ENCODE assay signal across 26 cellular contexts in the genomic region with DNA sequence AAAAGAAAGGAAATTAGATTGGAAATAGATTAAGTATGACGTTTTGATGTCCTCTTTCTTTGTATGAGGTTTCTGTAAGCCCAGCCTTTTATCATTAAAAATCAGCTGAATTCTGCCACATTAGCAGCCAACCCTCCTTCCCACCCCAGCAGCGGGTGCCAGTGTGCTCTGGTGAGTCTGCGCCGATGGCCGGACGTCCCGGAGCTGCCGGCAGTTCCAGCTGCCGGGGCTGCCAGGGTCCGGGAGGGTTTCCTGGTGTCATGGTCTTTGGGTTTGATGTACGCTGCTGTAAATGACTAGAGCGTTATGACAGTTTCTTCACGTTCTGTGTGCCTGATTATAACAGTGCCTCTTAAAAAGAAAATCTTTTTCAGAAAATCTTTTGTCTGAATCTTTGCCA. TPM values are rescaled to one million over a fixed set of nuclear protein-coding genes. Genes with fewer than 3 reads are reported as not detected.
A peak's percentile ranks its signal among the peaks of the same experiment; 100 is the strongest.
DNase-seq lines count a peak whose midpoint lies in the region; ATAC-seq, FAIRE-seq and TF ChIP-seq lines count a peak whose summit lies in the region.
"Had no signal": no experiment of that assay in that cellular context is flagged by ENCODE, and none has a peak within 500 bp of the region (broad histone marks: within the 10 kb centered on the region; RNA-seq: fewer than 3 reads in every experiment).

No MANE protein-coding gene starts in this region.

- H3K79me2 ChIP-seq in K562 (ENCODE audit: control insufficient read depth, insufficient read depth, low read length): no peaks in the 10 kb centered on the region

- H3K27ac ChIP-seq in K562 (ENCODE audit: extremely low read depth, low read depth, low read length) (no peak overlapping the region), spleen (no peak overlapping the region), left ventricle myocardium inferior (replicated peaks) (no peak overlapping the region)
- H3K27ac ChIP-seq: 22Rv1, BLaER1, C4-2B, GM23248 had no signal

- CTCF ChIA-PET in activated CD8-positive, alpha-beta memory T cell treated with anti-CD3 and anti-CD28 coated beads, Interleukin-2, amount 10 ng/mL, durations not matched to agents 7 days and 5 days (lab: Charles Lee): interaction anchor here (1.4 kb wide), 1 partner anchor 14 kb away, joined by 3 read pairs; no protein-coding TSS in a partner anchor
- CTCF ChIA-PET in K562 (lab: Yijun Ruan, JAX; ENCODE audit: low intra/inter-chr PET ratio): no interaction called here

- TF ChIP-seq CTCF in K562 (IDR thresholded peaks at IDR 0.05 in 2 of 3, conservative IDR thresholded peaks at IDR 0.05 in 1 of 3; ENCODE audit: insufficient read depth in 2 of 3, low read depth in 1 of 3, low read length in 3 of 3): no peak
- TF ChIP-seq CTCF in spleen (IDR thresholded peaks at IDR 0.05 in 8 of 11, conservative IDR thresholded peaks at IDR 0.05 in 3 of 11): no peak
- no peak for TF ChIP-seq CTCF in left ventricle myocardium inferior (IDR thresholded peaks at IDR 0.05; ENCODE audit: borderline replicate concordance)

- no peaks in the 10 kb centered on the region for H4K20me1 ChIP-seq in K562 (replicated peaks; ENCODE audit: control insufficient read depth, insufficient read depth, low read length)

- H2AFZ ChIP-seq in K562 (ENCODE audit: low read depth, low read length): no peak overlapping the region
- H2AFZ ChIP-seq: GM23248 had no signal

- no peak for ATAC-seq in activated CD8-positive, alpha-beta memory T cell treated with anti-CD3 and anti-CD28 coated beads, Interleukin-2, amount 10 ng/mL, durations not matched to agents 7 days and 5 days
- ATAC-seq in K562: no peak
- ATAC-seq: CD8-positive, alpha-beta T cell; GM12878 had no signal

- H3K9ac ChIP-seq in K562 (ENCODE audit: insufficient read depth in 1 of 2, low read depth in 2 of 2, low read length in 2 of 2): no peak overlapping the region
- H3K9ac ChIP-seq: BLaER1, GM23248 had no signal

- H3K9me3 Mint-ChIP-seq in activated CD8-positive, alpha-beta memory T cell treated with anti-CD3 and anti-CD28 coated beads, Interleukin-2, amount 10 ng/mL, durations not matched to agents 7 days and 5 days (ENCODE audit: low read depth): no peaks in the 10 kb centered on the region
- H3K9me3 Mint-ChIP-seq: CD4-positive, CD25-positive, alpha-beta regulatory T cell; CD8-positive, alpha-beta T cell had no signal

- H3K9me1 ChIP-seq in K562 (ENCODE audit: control insufficient read depth, insufficient read depth, low read length): no peaks in the 10 kb centered on the region

- POLR2A ChIA-PET in K562 (lab: Yijun Ruan, JAX): no interaction called here

- peaks cover 0 to 9% of the 10 kb centered on the region in 2 experiments; a peak in 2 of 5 replicates for H3K4me1 ChIP-seq in K562 (replicated peaks in 1 of 2; ENCODE audit: control insufficient read depth in 2 of 2, insufficient read depth in 2 of 2, low read length in 2 of 2)
- no peaks in the 10 kb centered on the region for H3K4me1 ChIP-seq in spleen
- H3K4me1 ChIP-seq in left ventricle myocardium inferior: peaks cover 18% of the 10 kb centered on the region
- H3K4me1 ChIP-seq: BLaER1 had no signal

- no peaks in the 10 kb centered on the region for H3K27me3 ChIP-seq in K562 (ENCODE audit: control insufficient read depth in 2 of 2, insufficient read depth in 2 of 2, low read length in 2 of 2)
- no peaks in the 10 kb centered on the region for H3K27me3 ChIP-seq in spleen (replicated peaks in 1 of 7)
- no peaks in the 10 kb centered on the region for H3K27me3 ChIP-seq in left ventricle myocardium inferior (ENCODE audit: low read depth)
- H3K27me3 ChIP-seq: BLaER1 had no signal

- TF ChIP-seq POLR2A in K562 (conservative IDR thresholded peaks at IDR 0.05) (no peak), spleen (IDR thresholded peaks at IDR 0.05) (no peak)

- H3K36me3 ChIP-seq in K562 (ENCODE audit: control insufficient read depth, insufficient read depth, low read length): peaks cover 69% of the 10 kb centered on the region
- H3K36me3 ChIP-seq in spleen: peaks cover 5 to 100% (median 78%) of the 10 kb centered on the region in 6 donors
- peaks cover 80% of the 10 kb centered on the region for H3K36me3 ChIP-seq in left ventricle myocardium inferior

- H3K4me3 ChIP-seq in K562 (no peak overlapping the region), spleen (no peak overlapping the region), left ventricle myocardium inferior (no peak overlapping the region)
- H3K4me3 ChIP-seq: BLaER1, GM12878, GM23248 had no signal

- WGBS in K562 (ENCODE audit: insufficient coverage, low coverage, missing lambda C conversion rate): 90% methylated on average over 11 of the region's 13 CpGs
- 91 to 95% (median 93%) methylated on average over 13 of the region's 13 CpGs for WGBS in spleen, 5 donors

- no peak overlapping the region for H3K4me3 Mint-ChIP-seq in activated CD8-positive, alpha-beta memory T cell treated with anti-CD3 and anti-CD28 coated beads, Interleukin-2, amount 10 ng/mL, durations not matched to agents 7 days and 5 days
- H3K4me3 Mint-ChIP-seq: B cell; CD4-positive, CD25-positive, alpha-beta regulatory T cell; CD8-positive, alpha-beta T cell had no signal

- TF ChIP-seq EP300 in K562 (IDR thresholded peaks at IDR 0.05; ENCODE audit: low read length): no peak

- DNase-seq in activated CD8-positive, alpha-beta memory T cell treated with anti-CD3 and anti-CD28 coated beads, Interleukin-2, amount 50 U/mL, for 48 hours: peak; percentile 30
- no peak for DNase-seq in activated CD8-positive, alpha-beta memory T cell treated with anti-CD3 and anti-CD28 coated beads, Interleukin-2, amount 10 ng/mL, durations not matched to agents 7 days and 5 days
- peak; percentile 42 for DNase-seq in activated effector memory CD4-positive, alpha-beta T cell treated with anti-CD3 and anti-CD28 coated beads, Interleukin-2, amount 50 U/mL, for 16 hours
- DNase-seq in activated effector memory CD4-positive, alpha-beta T cell treated with Interleukin-2 at 50 U/mL for 16 hours: no peak
- DNase-seq in K562 (ENCODE audit: extremely low read depth in 1 of 4, low spot score in 3 of 4): no peak
- peak; percentile 47 for DNase-seq in spleen
- no peak for DNase-seq in left ventricle myocardium inferior
- no peak for DNase-seq in posterior vena cava (ENCODE audit: low spot score)
- DNase-seq: CD4-positive, CD25-positive, alpha-beta regulatory T cell; CD8-positive, alpha-beta T cell; DMS 273 treated with DMSO at 0.1 percent for 48 hours; DMS79; EL; GDM1; GM23248; H7; HCEC 1CT had no signal

- intact Hi-C loops in K562 (cut with micrococcal nuclease): no loop called here
- intact Hi-C loops in spleen (cut with DNase I; ENCODE audit: low total_unique reads): no loop called here
- intact Hi-C loops in left ventricle myocardium inferior (cut with micrococcal nuclease): no loop called here
- intact Hi-C loops in posterior vena cava (cut with DNase I): no loop called here

- H3K27me3 Mint-ChIP-seq in activated CD8-positive, alpha-beta memory T cell treated with anti-CD3 and anti-CD28 coated beads, Interleukin-2, amount 10 ng/mL, durations not matched to agents 7 days and 5 days: no peaks in the 10 kb centered on the region
- H3K27me3 Mint-ChIP-seq: B cell; CD4-positive, CD25-positive, alpha-beta regulatory T cell had no signal

- H3K4me2 ChIP-seq in K562 (ENCODE audit: insufficient read depth, low read length): no peak overlapping the region
- H3K4me2 ChIP-seq: BLaER1 had no signal

- in situ Hi-C loops in K562 (cut with MboI): no loop called here

- TF ChIP-seq RAD21 in K562 (CRISPR knock-in tag; conservative IDR thresholded peaks at IDR 0.05 in 1 of 2, IDR thresholded peaks at IDR 0.05 in 1 of 2): no peak

- FAIRE-seq in K562 (lab: Jason Lieb, UNC): no peak
- FAIRE-seq: A204.1, D721Med, GM12878, GM18507, H1 had no signal

- BruUV-seq in K562 (replicated peaks; lab: Mats Ljungman, UMichigan): no TSS peak

- no peak overlapping the region for H3K27ac Mint-ChIP-seq in activated CD8-positive, alpha-beta memory T cell treated with anti-CD3 and anti-CD28 coated beads, Interleukin-2, amount 10 ng/mL, durations not matched to agents 7 days and 5 days
- H3K27ac Mint-ChIP-seq: B cell; CD8-positive, alpha-beta T cell had no signal

- no peaks in the 10 kb centered on the region for H3K4me1 Mint-ChIP-seq in activated CD8-positive, alpha-beta memory T cell treated with anti-CD3 and anti-CD28 coated beads, Interleukin-2, amount 10 ng/mL, durations not matched to agents 7 days and 5 days

- H3K9me3 ChIP-seq in K562 (replicated peaks; ENCODE audit: control insufficient read depth, insufficient read depth, low read depth, low read length) (no peaks in the 10 kb centered on the region), spleen (no peaks in the 10 kb centered on the region), left ventricle myocardium inferior (replicated peaks) (no peaks in the 10 kb centered on the region)
- H3K9me3 ChIP-seq: BLaER1 had no signal

- peaks cover 28% of the 10 kb centered on the region for H3K36me3 Mint-ChIP-seq in activated CD8-positive, alpha-beta memory T cell treated with anti-CD3 and anti-CD28 coated beads, Interleukin-2, amount 10 ng/mL, durations not matched to agents 7 days and 5 days

TF ChIP-seq in K562, 482 proteins besides CTCF, POLR2A, EP300 and RAD21 (continues in another document):
- 0 out of 2 replicates have a peak, but pooled peaks have one; percentile 33 for TF ChIP-seq POLR2G (IDR thresholded peaks at IDR 0.05; ENCODE audit: low read depth, low read length)

RNA-seq across cellular contexts. Expression of a gene that starts 51.5 kb away (rescaled TPM):
- total RNA-seq in activated CD8-positive, alpha-beta memory T cell treated with anti-CD3 and anti-CD28 coated beads, Interleukin-2, amount 10 ng/mL, durations not matched to agents 7 days and 5 days: 100 to 1,000 TPM; 308 to 325 TPM
- total RNA-seq in K562 (2011; cell fraction: chromatin; rRNA removed; ENCODE audit: low replicate concordance): 696 and 788 TPM in 2 replicates
- total RNA-seq in K562 (2011; cell fraction: nucleolus; rRNA removed): 257 and 323 TPM in 2 replicates
- total RNA-seq in K562 (2011; cell fraction: nucleoplasm; rRNA removed): 362 and 396 TPM in 2 replicates
- total RNA-seq in K562 (2014; rRNA removed): 193 and 202 TPM in 2 replicates
- 126 and 128 TPM in 2 replicates for total RNA-seq in K562 (2014; rRNA removed; fragmentation: Illumina TruSeq; extraction: Trizol)
- total RNA-seq in K562 (2015; rRNA removed; fragmentation: Illumina TruSeq; extraction: Trizol): 115 and 120 TPM in 2 replicates
- 320 and 335 TPM in 2 replicates for total RNA-seq in K562 (2021)
- 52.4 and 68.0 TPM in 2 replicates for polyA plus RNA-seq in K562 (2011; rRNA removed)
- polyA plus RNA-seq in K562 (2011; cell fraction: cytosol; rRNA removed): 95.8 and 115 TPM in 2 replicates
- polyA plus RNA-seq in K562 (2011; cell fraction: nucleus; rRNA removed): 211 and 277 TPM in 2 replicates
- polyA plus RNA-seq in K562 (2012): 149 and 168 TPM in 2 replicates
- polyA plus RNA-seq in K562 (2014; fragmentation: Illumina TruSeq; extraction: Trizol): 144 and 150 TPM in 2 replicates
- 10 to 100 TPM; 31.9 to 35.9 TPM for polyA plus RNA-seq in K562 (2014; fragmentation: Nextera tagmentation; extraction: Ambion mirVana)
- 85.1 and 95.4 TPM in 2 replicates for polyA plus RNA-seq in K562 (2014; rRNA removed)
- 267 and 271 TPM in 2 replicates for polyA minus RNA-seq in K562 (2011; rRNA and poly(A)+ RNA removed)
- 299 and 452 TPM in 2 replicates for polyA minus RNA-seq in K562 (2011; cell fraction: cytosol; rRNA and poly(A)+ RNA removed)
- polyA minus RNA-seq in K562 (2011; cell fraction: nucleus; rRNA and poly(A)+ RNA removed): 110 and 238 TPM in 2 replicates
- total RNA-seq in spleen: 100 to 1,000 TPM; 270 to 446 (median 403) TPM
- polyA plus RNA-seq in spleen: 10 to 100 TPM; 65.9 to 85.8 (median 70.5) TPM
- total RNA-seq in left ventricle myocardium inferior: 402 TPM
- total RNA-seq in posterior vena cava: 100 to 1,000 TPM; 421 to 510 TPM

Comparison
In these comparisons a context has a peak if more than half of its experiments do, and no peak if none do; other contexts are left out.
1. DNase-seq: peak in activated CD8-positive, alpha-beta memory T cell treated with anti-CD3 and anti-CD28 coated beads, Interleukin-2, amount 50 U/mL, for 48 hours (single experiment), activated effector memory CD4-positive, alpha-beta T cell treated with anti-CD3 and anti-CD28 coated beads, Interleukin-2, amount 50 U/mL, for 16 hours (single experiment) and spleen (single experiment); none in activated CD8-positive, alpha-beta memory T cell treated with anti-CD3 and anti-CD28 coated beads, Interleukin-2, amount 10 ng/mL, durations not matched to agents 7 days and 5 days (single experiment), activated effector memory CD4-positive, alpha-beta T cell treated with Interleukin-2 at 50 U/mL for 16 hours (single experiment), K562 (0 of 4), left ventricle myocardium inferior (single experiment) and posterior vena cava (single experiment).